ENCODE assay signal across 1 cellular context in the genomic region with DNA sequence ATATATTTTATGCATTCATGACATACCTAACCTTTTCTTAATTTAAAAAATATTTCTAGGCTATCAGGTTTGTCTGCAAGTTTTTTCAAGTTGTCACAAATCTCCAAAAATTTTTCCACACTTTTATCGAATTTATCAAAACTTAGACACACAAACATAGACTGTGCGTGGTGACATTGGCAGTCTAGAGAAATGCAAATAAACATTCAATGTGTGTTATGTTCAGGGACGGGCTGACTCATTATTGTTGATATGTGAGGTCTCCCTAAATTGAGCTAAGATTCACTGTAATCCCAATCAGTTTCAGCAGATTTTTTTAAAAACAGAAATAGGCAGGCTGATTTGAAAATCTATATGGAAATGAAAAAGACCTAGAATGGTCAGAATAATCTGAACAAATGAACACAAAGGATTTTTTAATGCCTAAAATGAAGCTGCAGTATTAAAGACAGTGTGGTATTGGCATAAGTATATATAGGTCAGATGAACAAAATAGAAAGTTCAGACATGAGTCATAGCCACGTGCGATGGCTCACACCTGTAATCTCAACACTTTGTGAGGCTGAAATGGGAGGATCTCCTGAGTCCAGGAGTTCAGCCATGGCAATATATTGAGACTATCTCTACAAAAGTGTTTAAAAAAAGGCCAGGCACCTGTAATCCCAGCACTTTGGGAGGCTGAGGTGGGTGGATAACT.
TF ChIP-seq lines count a peak whose summit lies in the region.

No MANE protein-coding gene starts in this region.

TF ChIP-seq in GM23338, 12 proteins besides CTCF, POLR2A, EP300 and RAD21 (continued from another document):
- TF ChIP-seq, protein P1, sequence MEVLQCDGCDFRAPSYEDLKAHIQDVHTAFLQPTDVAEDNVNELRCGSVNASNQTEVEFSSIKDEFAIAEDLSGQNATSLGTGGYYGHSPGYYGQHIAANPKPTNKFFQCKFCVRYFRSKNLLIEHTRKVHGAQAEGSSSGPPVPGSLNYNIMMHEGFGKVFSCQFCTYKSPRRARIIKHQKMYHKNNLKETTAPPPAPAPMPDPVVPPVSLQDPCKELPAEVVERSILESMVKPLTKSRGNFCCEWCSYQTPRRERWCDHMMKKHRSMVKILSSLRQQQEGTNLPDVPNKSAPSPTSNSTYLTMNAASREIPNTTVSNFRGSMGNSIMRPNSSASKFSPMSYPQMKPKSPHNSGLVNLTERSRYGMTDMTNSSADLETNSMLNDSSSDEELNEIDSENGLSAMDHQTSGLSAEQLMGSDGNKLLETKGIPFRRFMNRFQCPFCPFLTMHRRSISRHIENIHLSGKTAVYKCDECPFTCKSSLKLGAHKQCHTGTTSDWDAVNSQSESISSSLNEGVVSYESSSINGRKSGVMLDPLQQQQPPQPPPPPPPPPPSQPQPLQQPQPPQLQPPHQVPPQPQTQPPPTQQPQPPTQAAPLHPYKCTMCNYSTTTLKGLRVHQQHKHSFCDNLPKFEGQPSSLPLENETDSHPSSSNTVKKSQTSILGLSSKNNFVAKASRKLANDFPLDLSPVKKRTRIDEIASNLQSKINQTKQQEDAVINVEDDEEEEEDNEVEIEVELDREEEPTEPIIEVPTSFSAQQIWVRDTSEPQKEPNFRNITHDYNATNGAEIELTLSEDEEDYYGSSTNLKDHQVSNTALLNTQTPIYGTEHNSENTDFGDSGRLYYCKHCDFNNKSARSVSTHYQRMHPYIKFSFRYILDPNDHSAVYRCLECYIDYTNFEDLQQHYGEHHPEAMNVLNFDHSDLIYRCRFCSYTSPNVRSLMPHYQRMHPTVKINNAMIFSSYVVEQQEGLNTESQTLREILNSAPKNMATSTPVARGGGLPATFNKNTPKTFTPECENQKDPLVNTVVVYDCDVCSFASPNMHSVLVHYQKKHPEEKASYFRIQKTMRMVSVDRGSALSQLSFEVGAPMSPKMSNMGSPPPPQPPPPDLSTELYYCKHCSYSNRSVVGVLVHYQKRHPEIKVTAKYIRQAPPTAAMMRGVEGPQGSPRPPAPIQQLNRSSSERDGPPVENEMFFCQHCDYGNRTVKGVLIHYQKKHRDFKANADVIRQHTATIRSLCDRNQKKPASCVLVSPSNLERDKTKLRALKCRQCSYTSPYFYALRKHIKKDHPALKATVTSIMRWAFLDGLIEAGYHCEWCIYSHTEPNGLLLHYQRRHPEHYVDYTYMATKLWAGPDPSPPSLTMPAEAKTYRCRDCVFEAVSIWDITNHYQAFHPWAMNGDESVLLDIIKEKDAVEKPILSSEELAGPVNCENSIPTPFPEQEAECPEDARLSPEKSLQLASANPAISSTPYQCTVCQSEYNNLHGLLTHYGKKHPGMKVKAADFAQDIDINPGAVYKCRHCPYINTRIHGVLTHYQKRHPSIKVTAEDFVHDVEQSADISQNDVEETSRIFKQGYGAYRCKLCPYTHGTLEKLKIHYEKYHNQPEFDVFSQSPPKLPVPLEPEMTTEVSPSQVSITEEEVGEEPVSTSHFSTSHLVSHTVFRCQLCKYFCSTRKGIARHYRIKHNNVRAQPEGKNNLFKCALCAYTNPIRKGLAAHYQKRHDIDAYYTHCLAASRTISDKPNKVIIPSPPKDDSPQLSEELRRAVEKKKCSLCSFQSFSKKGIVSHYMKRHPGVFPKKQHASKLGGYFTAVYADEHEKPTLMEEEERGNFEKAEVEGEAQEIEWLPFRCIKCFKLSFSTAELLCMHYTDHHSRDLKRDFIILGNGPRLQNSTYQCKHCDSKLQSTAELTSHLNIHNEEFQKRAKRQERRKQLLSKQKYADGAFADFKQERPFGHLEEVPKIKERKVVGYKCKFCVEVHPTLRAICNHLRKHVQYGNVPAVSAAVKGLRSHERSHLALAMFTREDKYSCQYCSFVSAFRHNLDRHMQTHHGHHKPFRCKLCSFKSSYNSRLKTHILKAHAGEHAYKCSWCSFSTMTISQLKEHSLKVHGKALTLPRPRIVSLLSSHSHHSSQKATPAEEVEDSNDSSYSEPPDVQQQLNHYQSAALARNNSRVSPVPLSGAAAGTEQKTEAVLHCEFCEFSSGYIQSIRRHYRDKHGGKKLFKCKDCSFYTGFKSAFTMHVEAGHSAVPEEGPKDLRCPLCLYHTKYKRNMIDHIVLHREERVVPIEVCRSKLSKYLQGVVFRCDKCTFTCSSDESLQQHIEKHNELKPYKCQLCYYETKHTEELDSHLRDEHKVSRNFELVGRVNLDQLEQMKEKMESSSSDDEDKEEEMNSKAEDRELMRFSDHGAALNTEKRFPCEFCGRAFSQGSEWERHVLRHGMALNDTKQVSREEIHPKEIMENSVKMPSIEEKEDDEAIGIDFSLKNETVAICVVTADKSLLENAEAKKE (CRISPR knock-in tag; IDR thresholded peaks at IDR 0.05) = no peak
- TF ChIP-seq ZNF331 (CRISPR knock-in tag; IDR thresholded peaks at IDR 0.05; ENCODE audit: low read depth) (no peak), EZH2 (IDR thresholded peaks at IDR 0.05; ENCODE audit: low read depth, unreplicated experiment) (no peak), POLR2AphosphoS5 (IDR thresholded peaks at IDR 0.05; ENCODE audit: low read depth) (no peak), JUNB (IDR thresholded peaks at IDR 0.05; ENCODE audit: unreplicated experiment) (no peak), ZNF114 (CRISPR knock-in tag; IDR thresholded peaks at IDR 0.05) (no peak)
- TF ChIP-seq, protein P2, sequence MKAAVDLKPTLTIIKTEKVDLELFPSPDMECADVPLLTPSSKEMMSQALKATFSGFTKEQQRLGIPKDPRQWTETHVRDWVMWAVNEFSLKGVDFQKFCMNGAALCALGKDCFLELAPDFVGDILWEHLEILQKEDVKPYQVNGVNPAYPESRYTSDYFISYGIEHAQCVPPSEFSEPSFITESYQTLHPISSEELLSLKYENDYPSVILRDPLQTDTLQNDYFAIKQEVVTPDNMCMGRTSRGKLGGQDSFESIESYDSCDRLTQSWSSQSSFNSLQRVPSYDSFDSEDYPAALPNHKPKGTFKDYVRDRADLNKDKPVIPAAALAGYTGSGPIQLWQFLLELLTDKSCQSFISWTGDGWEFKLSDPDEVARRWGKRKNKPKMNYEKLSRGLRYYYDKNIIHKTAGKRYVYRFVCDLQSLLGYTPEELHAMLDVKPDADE (IDR thresholded peaks at IDR 0.05) = no peak
